In the genomic region with DNA sequence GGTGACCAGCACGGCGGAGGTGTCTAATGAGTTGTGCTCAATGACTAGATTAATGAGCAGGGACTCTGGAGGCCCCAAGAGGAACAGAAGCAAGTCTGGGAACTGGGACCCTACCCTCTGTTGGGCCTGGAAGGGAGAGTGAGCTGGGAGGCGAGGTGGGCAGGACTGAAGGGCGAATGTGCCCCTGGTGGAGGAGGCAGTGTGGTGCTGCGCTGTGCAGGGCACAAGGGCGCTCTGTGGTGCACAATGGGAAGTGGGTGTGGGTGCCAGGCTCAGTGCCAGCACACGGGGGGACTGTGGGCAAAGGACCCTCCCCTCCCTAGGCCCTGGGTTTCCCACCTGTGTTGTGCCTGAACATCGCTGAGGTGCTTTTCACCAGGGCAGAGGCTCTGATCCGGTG, we compare ENCODE assay signal across 26 cellular contexts. TPM values are rescaled to one million over a fixed set of nuclear protein-coding genes. Genes with fewer than 3 reads are reported as not detected.
A peak's percentile ranks its signal among the peaks of the same experiment; 100 is the strongest.
DNase-seq lines count a peak whose midpoint lies in the region; ATAC-seq and TF ChIP-seq lines count a peak whose summit lies in the region.
"Had no signal": no experiment of that assay in that cellular context is flagged by ENCODE, and none has a peak within 500 bp of the region (broad histone marks: within the 10 kb centered on the region; RNA-seq: fewer than 3 reads in every experiment).

No MANE protein-coding gene starts in this region.

- H3K27me3 ChIP-seq in GM23338 (ENCODE audit: insufficient read depth) (no peaks in the 10 kb centered on the region), endodermal cell (ENCODE audit: control insufficient read depth, insufficient read depth, low read length, poor library complexity, severe bottlenecking) (no peaks in the 10 kb centered on the region)

- H3K9me2 ChIP-seq in GM23338 (ENCODE audit: insufficient read depth): no peaks in the 10 kb centered on the region

- TF ChIP-seq CTCF in GM12864 (IDR thresholded peaks at IDR 0.05; ENCODE audit: low read depth, low read length, missing control alignments): peak; percentile 13
- TF ChIP-seq CTCF in GM23338 (conservative IDR thresholded peaks at IDR 0.05; ENCODE audit: low read depth in 2 of 2): 0 out of 4 replicates have a peak, but pooled peaks of 1 of the 2 experiments have one; percentile 10
- peak; percentile 39 for TF ChIP-seq CTCF in endodermal cell (conservative IDR thresholded peaks at IDR 0.05)
- TF ChIP-seq CTCF in type B pancreatic cell (conservative IDR thresholded peaks at IDR 0.05): peak; percentile 31

- no peak overlapping the region for H3K27ac Mint-ChIP-seq in GM23338
- H3K27ac Mint-ChIP-seq in endodermal cell: no peak overlapping the region
- H3K27ac Mint-ChIP-seq in type B pancreatic cell: no peak overlapping the region
- H3K27ac Mint-ChIP-seq: CD14-positive monocyte had no signal

- H3K36me3 Mint-ChIP-seq in GM23338 (ENCODE audit: low read depth) (no peaks in the 10 kb centered on the region), endodermal cell (ENCODE audit: low read depth) (no peaks in the 10 kb centered on the region), type B pancreatic cell (no peaks in the 10 kb centered on the region)
- H3K36me3 Mint-ChIP-seq: CD14-positive monocyte; CD8-positive, alpha-beta memory T cell had no signal

- no peaks in the 10 kb centered on the region for H3K9me3 ChIP-seq in endodermal cell (ENCODE audit: control insufficient read depth, low read length)
- H3K9me3 ChIP-seq: SJSA1 had no signal

- no peak overlapping the region for H2AFZ ChIP-seq in GM23338

- H3F3A ChIP-seq in GM23338 (replicated peaks; ENCODE audit: low read depth): no peaks in the 10 kb centered on the region

- WGBS in endodermal cell (ENCODE audit: insufficient coverage in 1 of 2, insufficient read length in 1 of 2), 2 experiments: 90 to 94% methylated on average over 2 to 9 of the region's 9 CpGs

- H3K4me3 Mint-ChIP-seq in GM23338: no peak overlapping the region
- no peak overlapping the region for H3K4me3 Mint-ChIP-seq in endodermal cell
- no peak overlapping the region for H3K4me3 Mint-ChIP-seq in type B pancreatic cell
- H3K4me3 Mint-ChIP-seq: CD14-positive monocyte; CD8-positive, alpha-beta memory T cell had no signal

- no peak overlapping the region for H3K27ac ChIP-seq in GM23338 (ENCODE audit: low read depth)
- no peak overlapping the region for H3K27ac ChIP-seq in endodermal cell (ENCODE audit: low read depth, low read length)
- H3K27ac ChIP-seq: SJSA1 had no signal

- H3K4me2 ChIP-seq in GM23338: no peak overlapping the region

- no peaks in the 10 kb centered on the region for H3K9me3 Mint-ChIP-seq in GM23338
- no peaks in the 10 kb centered on the region for H3K9me3 Mint-ChIP-seq in endodermal cell
- H3K9me3 Mint-ChIP-seq in type B pancreatic cell: no peaks in the 10 kb centered on the region
- H3K9me3 Mint-ChIP-seq: CD14-positive monocyte; CD8-positive, alpha-beta memory T cell had no signal

- H4K20me1 ChIP-seq in GM23338 (replicated peaks; ENCODE audit: insufficient read depth): no peaks in the 10 kb centered on the region

- no peak for DNase-seq in GM12864 (ENCODE audit: low read depth)
- DNase-seq in GM23338 (ENCODE audit: low spot score): peak; percentile 14
- no peak for DNase-seq in endodermal cell
- DNase-seq in type B pancreatic cell (ENCODE audit: extremely low spot score, unreplicated experiment): no peak
- DNase-seq in cortex of kidney (lab: John Stamatoyannopoulos, UW): no peak
- DNase-seq in OCI-M1 (lab: John Stamatoyannopoulos, UW): no peak
- DNase-seq: CD8-positive, alpha-beta memory T cell; DMS 273 treated with DMSO at 0.1 percent for 48 hours; DMS79; GF-D8; GOT3; Kasumi-1; MV-4-11; NCI-H1105; NCI-H1436 treated with DMSO at 0.1 percent for 48 hours; NCI-H187 treated with DMSO at 0.1 percent for 48 hours; NCI-H2107; NCI-H446; NCI-H524 treated with DMSO at 0.1 percent for 48 hours; NCI-H774; PC-3; Right ventricle myocardium superior had no signal

- H3K4me1 Mint-ChIP-seq in GM23338: no peaks in the 10 kb centered on the region
- H3K4me1 Mint-ChIP-seq in endodermal cell: no peaks in the 10 kb centered on the region
- peaks cover 7% of the 10 kb centered on the region for H3K4me1 Mint-ChIP-seq in type B pancreatic cell (ENCODE audit: unreplicated experiment)
- H3K4me1 Mint-ChIP-seq: CD14-positive monocyte; CD8-positive, alpha-beta memory T cell had no signal

- H3K27me3 Mint-ChIP-seq in GM23338 (ENCODE audit: insufficient read depth, low read depth, poor library complexity) (peaks cover 3% of the 10 kb centered on the region), endodermal cell (ENCODE audit: insufficient read depth) (no peaks in the 10 kb centered on the region), type B pancreatic cell (no peaks in the 10 kb centered on the region)

- no peaks in the 10 kb centered on the region for H3K4me1 ChIP-seq in GM23338 (ENCODE audit: insufficient read depth)
- no peaks in the 10 kb centered on the region for H3K4me1 ChIP-seq in endodermal cell (ENCODE audit: control insufficient read depth, insufficient read depth, low read length)
- H3K4me1 ChIP-seq: SJSA1 had no signal

- H3K36me3 ChIP-seq in GM23338 (ENCODE audit: insufficient read depth) (no peaks in the 10 kb centered on the region), endodermal cell (ENCODE audit: control insufficient read depth, insufficient read depth, low read length) (no peaks in the 10 kb centered on the region)
- H3K36me3 ChIP-seq: SJSA1 had no signal

- H3K79me2 ChIP-seq in GM23338 (replicated peaks; ENCODE audit: insufficient read depth): no peaks in the 10 kb centered on the region

- H3K4me3 ChIP-seq in GM12864 (ENCODE audit: low read depth, low read length): no peak overlapping the region
- no peak overlapping the region for H3K4me3 ChIP-seq in GM23338
- no peak overlapping the region for H3K4me3 ChIP-seq in endodermal cell (ENCODE audit: low read length)
- H3K4me3 ChIP-seq: K562, SJSA1 had no signal

- no peak overlapping the region for H3K9ac ChIP-seq in endodermal cell (ENCODE audit: extremely low read depth, low read length, poor library complexity, severe bottlenecking)

- ATAC-seq in GM23338: peak; percentile 14; the same call in 1 of the 3 replicates
- no peak for ATAC-seq in GM21528 (IDR thresholded peaks at IDR 0.05; ENCODE audit: low FRiP score, unreplicated experiment)
- ATAC-seq: PC-3 had no signal

TF ChIP-seq in GM23338, 12 proteins besides CTCF, POLR2A, EP300 and RAD21 (continues in another document):
- TF ChIP-seq ZNF331 (CRISPR knock-in tag; IDR thresholded peaks at IDR 0.05; ENCODE audit: low read depth): no peak
- TF ChIP-seq JUNB (IDR thresholded peaks at IDR 0.05; ENCODE audit: unreplicated experiment): no peak

RNA-seq across cellular contexts. Expression of a gene that starts 57.5 kb away (rescaled TPM):
- 129 and 147 TPM in 2 replicates for total RNA-seq in GM23338 (2014; rRNA removed; shearing (Covaris generic))
- 43.9 and 46.7 TPM in 2 replicates for polyA plus RNA-seq in GM23338 (2016; fragmentation: Nextera tagmentation; extraction: Ambion mirVana)
- total RNA-seq in endodermal cell: 10 to 100 TPM; 49.8 to 71.0 TPM
- 39.6 TPM for polyA plus RNA-seq in endodermal cell (2013, experiment 1 of 2)
- 33.2 TPM for polyA plus RNA-seq in endodermal cell (2013, experiment 2 of 2)
- 57.3 and 98.5 TPM in 2 replicates for total RNA-seq in type B pancreatic cell (ENCODE audit: low replicate concordance)
